Comparison of ENCODE assay signal across 1 cellular context in genomic region chr6:34383171-34383631, GRCh38.
TF ChIP-seq lines count a peak whose summit lies in the region.

No MANE protein-coding gene starts in this region.

TF ChIP-seq in HEK293, 187 proteins besides CTCF, POLR2A, EP300 and RAD21 (continued from another document):
- TF ChIP-seq ZNF18 (tag by site-specific recombination; IDR thresholded peaks at IDR 0.05) = 0 out of 2 replicates have a peak, but pooled peaks have one; percentile 10
- peak; percentile 54; the same call in 1 of the 2 replicates for TF ChIP-seq ZBTB20 (tag by site-specific recombination; IDR thresholded peaks at IDR 0.05)
- 0 out of 2 replicates have a peak, but pooled peaks have one; percentile 22 for TF ChIP-seq ZBTB17 (tag by site-specific recombination; IDR thresholded peaks at IDR 0.05)
- TF ChIP-seq ZNF571 (tag by site-specific recombination; IDR thresholded peaks at IDR 0.05) = no peak
- TF ChIP-seq, protein P1, sequence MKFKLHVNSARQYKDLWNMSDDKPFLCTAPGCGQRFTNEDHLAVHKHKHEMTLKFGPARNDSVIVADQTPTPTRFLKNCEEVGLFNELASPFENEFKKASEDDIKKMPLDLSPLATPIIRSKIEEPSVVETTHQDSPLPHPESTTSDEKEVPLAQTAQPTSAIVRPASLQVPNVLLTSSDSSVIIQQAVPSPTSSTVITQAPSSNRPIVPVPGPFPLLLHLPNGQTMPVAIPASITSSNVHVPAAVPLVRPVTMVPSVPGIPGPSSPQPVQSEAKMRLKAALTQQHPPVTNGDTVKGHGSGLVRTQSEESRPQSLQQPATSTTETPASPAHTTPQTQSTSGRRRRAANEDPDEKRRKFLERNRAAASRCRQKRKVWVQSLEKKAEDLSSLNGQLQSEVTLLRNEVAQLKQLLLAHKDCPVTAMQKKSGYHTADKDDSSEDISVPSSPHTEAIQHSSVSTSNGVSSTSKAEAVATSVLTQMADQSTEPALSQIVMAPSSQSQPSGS (tag by site-specific recombination; IDR thresholded peaks at IDR 0.05; ENCODE audit: low read depth) = peak; percentile 44
- no peak; the same call in 1 of the 2 replicates for TF ChIP-seq GFI1B (tag by site-specific recombination; IDR thresholded peaks at IDR 0.05)
- TF ChIP-seq IKZF3 (tag by site-specific recombination; IDR thresholded peaks at IDR 0.05) = peak; percentile 66
- TF ChIP-seq ZBTB8A (tag by site-specific recombination; IDR thresholded peaks at IDR 0.05) = peak; percentile 20; the same call in 1 of the 2 replicates
TF ChIP-seq in HEK293: peak in this region for 18.
